Comparison of ENCODE assay signal across 23 cellular contexts in the genomic region with DNA sequence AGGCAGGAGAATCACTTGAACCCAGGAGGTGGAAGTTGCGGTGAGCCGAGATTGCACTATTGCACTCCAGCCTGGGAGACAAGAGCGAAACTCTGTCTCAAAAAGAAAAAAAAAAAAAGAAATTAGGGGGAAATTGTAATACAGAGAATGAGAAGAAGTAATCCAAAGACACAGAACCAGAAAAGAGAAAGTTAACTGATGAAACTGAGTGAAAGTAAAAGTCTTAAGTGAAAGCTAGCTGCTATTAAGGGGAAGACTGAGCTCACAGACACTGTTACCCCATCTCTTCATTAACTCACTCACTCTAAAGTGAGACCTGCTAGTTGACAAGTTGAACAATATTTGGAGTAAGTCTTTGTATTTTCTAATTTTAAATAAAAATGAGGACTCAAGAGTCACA.
"Had no signal": no experiment of that assay in that cellular context is flagged by ENCODE, and none has a peak within 500 bp of the region (broad histone marks: within the 10 kb centered on the region; RNA-seq: fewer than 3 reads in every experiment).

No MANE protein-coding gene starts in this region.

- H3K4me1 ChIP-seq: neural progenitor cell, parathyroid adenoma, psoas muscle, right lobe of liver, sigmoid colon, stomach, thyroid gland, tibial nerve, upper lobe of left lung, vagina had no signal

- H3K36me3 ChIP-seq: neural progenitor cell, ovary, right lobe of liver, sigmoid colon, stomach, thoracic aorta, thyroid gland, tibial nerve, upper lobe of left lung, vagina had no signal

- H3K9me3 ChIP-seq: ovary, psoas muscle, right lobe of liver, sigmoid colon, thoracic aorta, thyroid gland, tibial nerve, upper lobe of left lung, vagina had no signal

- H3K4me3 ChIP-seq: neural progenitor cell, ovary, psoas muscle, right lobe of liver, sigmoid colon, stomach, thoracic aorta, thyroid gland, tibial nerve, upper lobe of left lung, vagina had no signal

- DNase-seq: natural killer cell; ovary; psoas muscle; right cardiac atrium; right lobe of liver; sigmoid colon; small intestine; stimulated activated CD4-positive, alpha-beta T cell treated with anti-CD3 and anti-CD28 coated beads, Interleukin-15, amount 100 ng/mL, for 24 hours; stimulated activated CD4-positive, alpha-beta T cell treated with anti-CD3 and anti-CD28 coated beads, Interleukin-2, amount 100 ng/mL, for 24 hours; stimulated activated CD4-positive, alpha-beta T cell treated with anti-CD3 and anti-CD28 coated beads, Interleukin-2, amount 100 ng/mL, for 48 hours; stimulated activated CD4-positive, alpha-beta T cell treated with anti-CD3 and anti-CD28 coated beads, Interleukin-4, amount 100 ng/mL, for 24 hours; stimulated activated naive B cell treated with anti-CD40 and anti-IgM and Interleukin-4, amounts not matched to agents 10 μg/mL and 1 μg/mL and 100 μg/mL, for 72 hours; stimulated activated naive CD4-positive, alpha-beta T cell treated with Interleukin-2 at 50 U/mL for 16 hours; stomach; thyroid gland; trophoblast cell; upper lobe of left lung had no signal

- H3K27ac ChIP-seq: neural progenitor cell, ovary, parathyroid adenoma, psoas muscle, right lobe of liver, sigmoid colon, stomach, thoracic aorta, thyroid gland, tibial nerve, upper lobe of left lung, vagina had no signal

- ATAC-seq: natural killer cell; psoas muscle; right cardiac atrium; right lobe of liver; stimulated activated effector memory CD8-positive, alpha-beta T cell treated with anti-CD3 and anti-CD28 coated beads, Interleukin-12 subunit alpha, Interleukin-12 subunit beta, amount 100 ng/mL, for 72 hours; stimulated activated naive B cell treated with anti-CD40 and anti-IgM and Interleukin-4, amounts not matched to agents 10 μg/mL and 1 μg/mL and 100 μg/mL, for 72 hours had no signal
